18 cellular contexts compared by ENCODE assay signal in genomic region chr17:82486186-82487084, GRCh38. TPM values are rescaled to one million over a fixed set of nuclear protein-coding genes. Genes with fewer than 3 reads are reported as not detected.
DNase-seq lines count a peak whose midpoint lies in the region; ATAC-seq and TF ChIP-seq lines count a peak whose summit lies in the region.
"Had no signal": no experiment of that assay in that cellular context is flagged by ENCODE, and none has a peak within 500 bp of the region (broad histone marks: within the 10 kb centered on the region; RNA-seq: fewer than 3 reads in every experiment).

No MANE protein-coding gene starts in this region.

- no peaks in the 10 kb centered on the region for H3K9me3 Mint-ChIP-seq in activated naive CD8-positive, alpha-beta T cell treated with anti-CD3 and anti-CD28 coated beads, Interleukin-2, amount 10 ng/mL, durations not matched to agents 7 days and 5 days
- no peaks in the 10 kb centered on the region for H3K9me3 Mint-ChIP-seq in activated naive CD8-positive, alpha-beta T cell treated with anti-CD3 and anti-CD28 coated beads for 36 hours
- H3K9me3 Mint-ChIP-seq in T-helper 1 cell treated with Interleukin-12 subunit alpha and Interleukin-12 subunit beta and Interleukin-4 antibody, amounts not matched to agents 30 μg/mL and 1 μg/mL, for 36 hours, result no peaks in the 10 kb centered on the region
- no peaks in the 10 kb centered on the region for H3K9me3 Mint-ChIP-seq in stimulated activated naive B cell treated with anti-CD40 and anti-IgM and Interleukin-4, amounts not matched to agents 10 μg/mL and 1 μg/mL and 100 μg/mL, for 72 hours
- H3K9me3 Mint-ChIP-seq: mesothelial cell of epicardium had no signal

- no peak for TF ChIP-seq CTCF in epithelial cell of esophagus (IDR thresholded peaks at IDR 0.05; ENCODE audit: insufficient read depth, low read depth, low read length, missing control alignments)

- ATAC-seq in activated naive CD8-positive, alpha-beta T cell treated with anti-CD3 and anti-CD28 coated beads, Interleukin-2, amount 10 ng/mL, durations not matched to agents 7 days and 5 days (ENCODE audit: low read depth), result peak; percentile 53
- no peak for ATAC-seq in stimulated activated naive B cell treated with anti-CD40 and anti-IgM and Interleukin-4, amounts not matched to agents 10 μg/mL and 1 μg/mL and 100 μg/mL, for 72 hours (replicated peaks)
- ATAC-seq in HG03520 (IDR thresholded peaks at IDR 0.05; ENCODE audit: unreplicated experiment) (no peak), HG02678 (IDR thresholded peaks at IDR 0.05; ENCODE audit: unreplicated experiment) (no peak)
- ATAC-seq: Panc1 had no signal

- POLR2A ChIA-PET in activated naive CD8-positive, alpha-beta T cell treated with anti-CD3 and anti-CD28 coated beads, Interleukin-2, amount 10 ng/mL, durations not matched to agents 7 days and 5 days (lab: Charles Lee), result no interaction called here

- no peaks in the 10 kb centered on the region for H3K27me3 Mint-ChIP-seq in activated naive CD8-positive, alpha-beta T cell treated with anti-CD3 and anti-CD28 coated beads, Interleukin-2, amount 10 ng/mL, durations not matched to agents 7 days and 5 days
- H3K27me3 Mint-ChIP-seq in activated naive CD8-positive, alpha-beta T cell treated with anti-CD3 and anti-CD28 coated beads for 36 hours, result no peaks in the 10 kb centered on the region
- no peaks in the 10 kb centered on the region for H3K27me3 Mint-ChIP-seq in T-helper 1 cell treated with Interleukin-12 subunit alpha and Interleukin-12 subunit beta and Interleukin-4 antibody, amounts not matched to agents 30 μg/mL and 1 μg/mL, for 36 hours (ENCODE audit: low read depth)
- no peaks in the 10 kb centered on the region for H3K27me3 Mint-ChIP-seq in stimulated activated naive B cell treated with anti-CD40 and anti-IgM and Interleukin-4, amounts not matched to agents 10 μg/mL and 1 μg/mL and 100 μg/mL, for 72 hours

- no peak overlapping the region for H3K4me3 ChIP-seq in epithelial cell of esophagus (ENCODE audit: low read length)
- H3K4me3 ChIP-seq: HAP-1, sigmoid colon had no signal

- peaks cover 8% of the 10 kb centered on the region for H3K4me1 Mint-ChIP-seq in activated naive CD8-positive, alpha-beta T cell treated with anti-CD3 and anti-CD28 coated beads, Interleukin-2, amount 10 ng/mL, durations not matched to agents 7 days and 5 days
- peaks cover 3% of the 10 kb centered on the region for H3K4me1 Mint-ChIP-seq in activated naive CD8-positive, alpha-beta T cell treated with anti-CD3 and anti-CD28 coated beads for 36 hours
- peaks cover 22% of the 10 kb centered on the region for H3K4me1 Mint-ChIP-seq in T-helper 1 cell treated with Interleukin-12 subunit alpha and Interleukin-12 subunit beta and Interleukin-4 antibody, amounts not matched to agents 30 μg/mL and 1 μg/mL, for 36 hours (ENCODE audit: low read depth)
- H3K4me1 Mint-ChIP-seq in stimulated activated naive B cell treated with anti-CD40 and anti-IgM and Interleukin-4, amounts not matched to agents 10 μg/mL and 1 μg/mL and 100 μg/mL, for 72 hours, result peaks cover 3 to 5% of the 10 kb centered on the region in 2 donors

- peak overlapping the region; percentile 51 for H3K27ac Mint-ChIP-seq in activated naive CD8-positive, alpha-beta T cell treated with anti-CD3 and anti-CD28 coated beads, Interleukin-2, amount 10 ng/mL, durations not matched to agents 7 days and 5 days
- H3K27ac Mint-ChIP-seq in activated naive CD8-positive, alpha-beta T cell treated with anti-CD3 and anti-CD28 coated beads for 36 hours, result no peak overlapping the region
- H3K27ac Mint-ChIP-seq in T-helper 1 cell treated with Interleukin-12 subunit alpha and Interleukin-12 subunit beta and Interleukin-4 antibody, amounts not matched to agents 30 μg/mL and 1 μg/mL, for 36 hours, result peak overlapping the region; percentile 62
- H3K27ac Mint-ChIP-seq in stimulated activated naive B cell treated with anti-CD40 and anti-IgM and Interleukin-4, amounts not matched to agents 10 μg/mL and 1 μg/mL and 100 μg/mL, for 72 hours, result peak overlapping the region; percentile 42
- H3K27ac Mint-ChIP-seq: mesothelial cell of epicardium had no signal

- no peak for DNase-seq in activated naive CD8-positive, alpha-beta T cell treated with anti-CD3 and anti-CD28 coated beads, Interleukin-2, amount 10 ng/mL, durations not matched to agents 7 days and 5 days
- DNase-seq in activated naive CD8-positive, alpha-beta T cell treated with anti-CD3 and anti-CD28 coated beads for 36 hours, result no peak
- DNase-seq in epithelial cell of esophagus (ENCODE audit: low read depth), result peak; percentile 18
- DNase-seq in stimulated activated naive B cell treated with anti-CD40 and anti-IgM and Interleukin-4, amounts not matched to agents 10 μg/mL and 1 μg/mL and 100 μg/mL, for 72 hours, result no peak
- DNase-seq in NOMO-1 treated with dmso at 0.1 percent for 144 hours (lab: John Stamatoyannopoulos, UW; ENCODE audit: unreplicated experiment), result no peak
- DNase-seq: hypothalamus; NCI-H1417; NCI-H2171; NCI-H82; sigmoid colon; SK-N-SH; stimulated activated CD4-positive, alpha-beta T cell treated with anti-CD3 and anti-CD28 coated beads, Interleukin-1b, Interleukin-23, amount 100 ng/mL, for 48 hours had no signal

- H3K36me3 Mint-ChIP-seq in activated naive CD8-positive, alpha-beta T cell treated with anti-CD3 and anti-CD28 coated beads, Interleukin-2, amount 10 ng/mL, durations not matched to agents 7 days and 5 days, result peaks cover 22% of the 10 kb centered on the region
- peaks cover 5% of the 10 kb centered on the region for H3K36me3 Mint-ChIP-seq in activated naive CD8-positive, alpha-beta T cell treated with anti-CD3 and anti-CD28 coated beads for 36 hours
- H3K36me3 Mint-ChIP-seq in T-helper 1 cell treated with Interleukin-12 subunit alpha and Interleukin-12 subunit beta and Interleukin-4 antibody, amounts not matched to agents 30 μg/mL and 1 μg/mL, for 36 hours (ENCODE audit: low read depth), result peaks cover 48% of the 10 kb centered on the region
- peaks cover 28 to 30% of the 10 kb centered on the region in 2 donors for H3K36me3 Mint-ChIP-seq in stimulated activated naive B cell treated with anti-CD40 and anti-IgM and Interleukin-4, amounts not matched to agents 10 μg/mL and 1 μg/mL and 100 μg/mL, for 72 hours

- no peak overlapping the region for H3K4me3 Mint-ChIP-seq in activated naive CD8-positive, alpha-beta T cell treated with anti-CD3 and anti-CD28 coated beads, Interleukin-2, amount 10 ng/mL, durations not matched to agents 7 days and 5 days
- H3K4me3 Mint-ChIP-seq in activated naive CD8-positive, alpha-beta T cell treated with anti-CD3 and anti-CD28 coated beads for 36 hours, result no peak overlapping the region
- peak overlapping the region; percentile 31 for H3K4me3 Mint-ChIP-seq in T-helper 1 cell treated with Interleukin-12 subunit alpha and Interleukin-12 subunit beta and Interleukin-4 antibody, amounts not matched to agents 30 μg/mL and 1 μg/mL, for 36 hours
- H3K4me3 Mint-ChIP-seq in stimulated activated naive B cell treated with anti-CD40 and anti-IgM and Interleukin-4, amounts not matched to agents 10 μg/mL and 1 μg/mL and 100 μg/mL, for 72 hours, result no peak overlapping the region
- H3K4me3 Mint-ChIP-seq: mesothelial cell of epicardium had no signal

RNA-seq across cellular contexts. Expression of gene NARF, which starts 27.9 kb away (rescaled TPM):
- total RNA-seq in activated naive CD8-positive, alpha-beta T cell treated with anti-CD3 and anti-CD28 coated beads, Interleukin-2, amount 10 ng/mL, durations not matched to agents 7 days and 5 days, result 100 to 1,000 TPM; 106 to 121 TPM
- 10 to 100 TPM; 49.9 to 51.3 TPM for total RNA-seq in activated naive CD8-positive, alpha-beta T cell treated with anti-CD3 and anti-CD28 coated beads for 36 hours

RNA-seq across cellular contexts. Expression of gene FOXK2, which starts 33.1 kb away (rescaled TPM):
- 10 to 100 TPM; 59.6 to 60.8 TPM for total RNA-seq in activated naive CD8-positive, alpha-beta T cell treated with anti-CD3 and anti-CD28 coated beads, Interleukin-2, amount 10 ng/mL, durations not matched to agents 7 days and 5 days
- 10 to 100 TPM; 59.4 to 67.2 TPM for total RNA-seq in activated naive CD8-positive, alpha-beta T cell treated with anti-CD3 and anti-CD28 coated beads for 36 hours

RNA-seq across cellular contexts. Expression of gene CYBC1, which starts 35.9 kb away (rescaled TPM):
- 100 to 1,000 TPM; 301 to 323 TPM for total RNA-seq in activated naive CD8-positive, alpha-beta T cell treated with anti-CD3 and anti-CD28 coated beads, Interleukin-2, amount 10 ng/mL, durations not matched to agents 7 days and 5 days
- 100 to 1,000 TPM; 156 to 163 TPM for total RNA-seq in activated naive CD8-positive, alpha-beta T cell treated with anti-CD3 and anti-CD28 coated beads for 36 hours
